Comparison of ENCODE assay signal across 8 cellular contexts in genomic region chr4:125085-125820, GRCh38. TPM values are rescaled to one million over a fixed set of nuclear protein-coding genes. Genes with fewer than 3 reads are reported as not detected.
DNase-seq lines count a peak whose midpoint lies in the region; ATAC-seq and TF ChIP-seq lines count a peak whose summit lies in the region.

No MANE protein-coding gene starts in this region.

- H3K36me3 Mint-ChIP-seq in activated naive CD8-positive, alpha-beta T cell treated with anti-CD3 and anti-CD28 coated beads, Interleukin-2, amount 50 U/mL, for 24 hours (ENCODE audit: low read depth), result peaks cover 66% of the 10 kb centered on the region

- H3K27ac ChIP-seq in DND-41 (ENCODE audit: low read length) (peak overlapping the region; percentile 92), heart left ventricle (peak overlapping the region; percentile 77 to 96 (median 90))

- 3 to 9% (median 4%) methylated on average over 25 to 34 of the region's 34 CpGs for WGBS in heart left ventricle, 4 donors

- peaks cover 33% of the 10 kb centered on the region for H3K9me3 Mint-ChIP-seq in activated naive CD8-positive, alpha-beta T cell treated with anti-CD3 and anti-CD28 coated beads, Interleukin-2, amount 50 U/mL, for 24 hours

- TF ChIP-seq CTCF in DND-41 (IDR thresholded peaks at IDR 0.05; ENCODE audit: borderline replicate concordance, extremely low read depth, low read length, poor library complexity, severe bottlenecking), result no peak
- no peak for TF ChIP-seq CTCF in heart left ventricle (IDR thresholded peaks at IDR 0.05)

- ATAC-seq in DND-41 (ENCODE audit: insufficient read depth, low read depth) (no peak), GM21786 (IDR thresholded peaks at IDR 0.05; ENCODE audit: unreplicated experiment) (peak; percentile 5), heart left ventricle (peak; percentile 42 to 66 (median 58))
- ATAC-seq in activated naive CD8-positive, alpha-beta T cell treated with anti-CD3 and anti-CD28 coated beads, Interleukin-2, amount 50 U/mL, for 24 hours, result peak; percentile 2

- peaks cover 36% of the 10 kb centered on the region for H3K36me3 ChIP-seq in DND-41 (ENCODE audit: insufficient read depth, low read length)
- H3K36me3 ChIP-seq in heart left ventricle, result peaks cover 0 to 26% (median 0%) of the 10 kb centered on the region in 9 donors

- H3K9me3 ChIP-seq in DND-41 (ENCODE audit: insufficient read depth, low read length, severe bottlenecking) (peaks cover 55% of the 10 kb centered on the region), heart left ventricle (peaks cover 0 to 28% (median 0%) of the 10 kb centered on the region in 12 donors)

- H3K79me2 ChIP-seq in DND-41 (ENCODE audit: insufficient read depth, low read length), result peaks cover 35% of the 10 kb centered on the region

- H3K4me3 Mint-ChIP-seq in activated naive CD8-positive, alpha-beta T cell treated with anti-CD3 and anti-CD28 coated beads, Interleukin-2, amount 50 U/mL, for 24 hours, result peak overlapping the region; percentile 95

- intact Hi-C loops in heart left ventricle (cut with DNase I) (no loop called here), posterior cingulate gyrus (cut with DNase I) (no loop called here)

- peak overlapping the region; percentile 68 for H3K9ac ChIP-seq in DND-41 (ENCODE audit: low read depth, low read length)

- H3K4me1 ChIP-seq in DND-41 (ENCODE audit: insufficient read depth, low read length), result peaks cover 41% of the 10 kb centered on the region
- peaks cover 0 to 15% (median 12%) of the 10 kb centered on the region in 12 donors for H3K4me1 ChIP-seq in heart left ventricle

- no peak for TF ChIP-seq POLR2A in heart left ventricle (IDR thresholded peaks at IDR 0.05)

- peaks cover 30% of the 10 kb centered on the region for H3K4me1 Mint-ChIP-seq in activated naive CD8-positive, alpha-beta T cell treated with anti-CD3 and anti-CD28 coated beads, Interleukin-2, amount 50 U/mL, for 24 hours

- H3K4me3 ChIP-seq in DND-41 (ENCODE audit: low read depth in 1 of 2, low read length in 2 of 2) (peak overlapping the region; percentile 22 to 62; a peak in 3 of 4 replicates), heart left ventricle (peak overlapping the region; percentile 45 to 97 (median 82))

- peak; percentile 44 for DNase-seq in DND-41
- peak; percentile 10 for DNase-seq in NCI-H146 treated with DMSO at 0.1 percent for 48 hours (lab: John Stamatoyannopoulos, UW; ENCODE audit: unreplicated experiment)
- peak; percentile 24 for DNase-seq in activated naive CD8-positive, alpha-beta T cell treated with anti-CD3 and anti-CD28 coated beads, Interleukin-2, amount 50 U/mL, for 24 hours
- DNase-seq in heart left ventricle, result peak; percentile 25 to 64 (median 42)
- DNase-seq in posterior cingulate gyrus, result peak in 8 of 10 donors; percentile 14 to 87 (median 44)
- no peak for DNase-seq in cerebellar nuclear complex (lab: John Stamatoyannopoulos, UW)
- DNase-seq in H4 (ENCODE audit: low spot score), result no peak

- H3K27ac Mint-ChIP-seq in activated naive CD8-positive, alpha-beta T cell treated with anti-CD3 and anti-CD28 coated beads, Interleukin-2, amount 50 U/mL, for 24 hours, result peak overlapping the region; percentile 96

- H3K27me3 Mint-ChIP-seq in activated naive CD8-positive, alpha-beta T cell treated with anti-CD3 and anti-CD28 coated beads, Interleukin-2, amount 50 U/mL, for 24 hours, result no peaks in the 10 kb centered on the region

- H3K4me2 ChIP-seq in DND-41 (ENCODE audit: insufficient read depth, low read length), result peak overlapping the region; percentile 55

- no peaks in the 10 kb centered on the region for H3K27me3 ChIP-seq in DND-41 (ENCODE audit: insufficient read depth, low read length, poor library complexity)
- H3K27me3 ChIP-seq in heart left ventricle, result no peaks in the 10 kb centered on the region

- peak overlapping the region; percentile 67 for H2AFZ ChIP-seq in DND-41 (ENCODE audit: low read depth, low read length)

- no peaks in the 10 kb centered on the region for H4K20me1 ChIP-seq in DND-41 (ENCODE audit: insufficient read depth, low read length)

RNA-seq across cellular contexts. Expression of gene ZNF718, which starts 1.0 kb away (rescaled TPM):
- total RNA-seq in heart left ventricle, result 1 to 10 TPM; 2.4 to 6.5 (median 3.3) TPM
- polyA plus RNA-seq in heart left ventricle, result 1 to 10 TPM; 1.1 to 1.9 TPM
- 0.02 TPM in 1 of 2 replicates, not detected in the other for total RNA-seq in H4 (2014; rRNA removed; shearing (Covaris generic))

Comparison
In these comparisons a context has a peak if more than half of its experiments do, and no peak if none do; other contexts are left out.
1. DNase-seq: peak in DND-41 (single experiment), NCI-H146 treated with DMSO at 0.1 percent for 48 hours (single experiment), activated naive CD8-positive, alpha-beta T cell treated with anti-CD3 and anti-CD28 coated beads, Interleukin-2, amount 50 U/mL, for 24 hours (single experiment), heart left ventricle (5 of 5) and posterior cingulate gyrus (8 of 10); none in cerebellar nuclear complex (0 of 2) and H4 (single experiment).